18 cellular contexts compared by ENCODE assay signal in the genomic region with DNA sequence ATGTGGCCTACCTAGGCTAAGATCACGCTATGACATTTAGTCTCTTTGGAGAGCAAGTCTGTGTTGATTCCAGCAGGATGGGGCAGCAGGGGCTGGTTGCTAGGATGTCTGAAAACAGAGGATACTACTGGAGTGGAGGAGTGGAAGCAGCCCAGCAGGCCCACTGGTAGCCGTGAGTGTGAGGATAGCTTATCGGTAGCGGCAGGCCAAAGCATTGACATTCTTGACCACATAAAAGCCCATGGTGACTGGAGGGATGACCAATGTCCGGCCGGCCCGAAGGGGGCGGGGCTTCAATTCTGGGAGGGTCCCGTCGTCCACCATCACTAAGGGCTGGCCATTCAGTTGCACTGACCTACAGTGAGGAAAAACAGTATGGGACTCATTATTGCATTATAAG. TPM values are rescaled to one million over a fixed set of nuclear protein-coding genes. Genes with fewer than 3 reads are reported as not detected.
DNase-seq lines count a peak whose midpoint lies in the region; ATAC-seq and TF ChIP-seq lines count a peak whose summit lies in the region.
"Had no signal": no experiment of that assay in that cellular context is flagged by ENCODE, and none has a peak within 500 bp of the region (broad histone marks: within the 10 kb centered on the region; RNA-seq: fewer than 3 reads in every experiment).

No MANE protein-coding gene starts in this region.

- no peak for ATAC-seq in Right ventricle myocardium superior (ENCODE audit: poor library complexity)
- ATAC-seq: CD8-positive, alpha-beta T cell; HCT116 had no signal

- no peak overlapping the region for H3K4me3 ChIP-seq in cardiac muscle cell
- H3K4me3 ChIP-seq in esophagus muscularis mucosa, result no peak overlapping the region
- H3K4me3 ChIP-seq: BLaER1, GM23248 had no signal

- H3K27me3 Mint-ChIP-seq in type B pancreatic cell, result peaks cover 8% of the 10 kb centered on the region

- H3K27me3 ChIP-seq in cardiac muscle cell, result no peaks in the 10 kb centered on the region
- no peaks in the 10 kb centered on the region for H3K27me3 ChIP-seq in esophagus muscularis mucosa
- H3K27me3 ChIP-seq: BLaER1 had no signal

- no peaks in the 10 kb centered on the region for H3K9me3 Mint-ChIP-seq in type B pancreatic cell
- H3K9me3 Mint-ChIP-seq: CD4-positive, CD25-positive, alpha-beta regulatory T cell; CD8-positive, alpha-beta T cell; H9 had no signal

- TF ChIP-seq EP300 in esophagus muscularis mucosa (IDR thresholded peaks at IDR 0.05), result no peak

- H3K4me3 Mint-ChIP-seq in type B pancreatic cell, result no peak overlapping the region
- H3K4me3 Mint-ChIP-seq: B cell; CD4-positive, CD25-positive, alpha-beta regulatory T cell; CD8-positive, alpha-beta T cell; H9 had no signal

- 89% methylated on average over 10 of the region's 10 CpGs for WGBS in esophagus muscularis mucosa

- TF ChIP-seq CTCF in cardiac muscle cell (IDR thresholded peaks at IDR 0.05; ENCODE audit: low read depth, low read length) (no peak), esophagus muscularis mucosa (IDR thresholded peaks at IDR 0.05) (no peak), type B pancreatic cell (conservative IDR thresholded peaks at IDR 0.05) (no peak)

- TF ChIP-seq POLR2A in esophagus muscularis mucosa (IDR thresholded peaks at IDR 0.05; ENCODE audit: low read depth), result no peak

- no peaks in the 10 kb centered on the region for H3K36me3 ChIP-seq in cardiac muscle cell
- peaks cover 0 to 9% (median 0%) of the 10 kb centered on the region in 4 donors for H3K36me3 ChIP-seq in esophagus muscularis mucosa
- H3K36me3 ChIP-seq: BLaER1 had no signal

- DNase-seq in cardiac muscle cell (ENCODE audit: low read depth in 1 of 2, low spot score in 1 of 2), result no peak
- no peak for DNase-seq in Right ventricle myocardium superior
- DNase-seq in esophagus muscularis mucosa (ENCODE audit: extremely low spot score), result peak; percentile 50
- no peak for DNase-seq in type B pancreatic cell (ENCODE audit: extremely low spot score, unreplicated experiment)
- no peak for DNase-seq in activated naive CD4-positive, alpha-beta T cell (lab: John Stamatoyannopoulos, UW)
- DNase-seq in activated effector memory CD4-positive, alpha-beta T cell treated with anti-CD3 and anti-CD28 coated beads, Interleukin-2, amount 50 U/mL, for 16 hours, result no peak
- DNase-seq: Caco-2; CD4-positive, CD25-positive, alpha-beta regulatory T cell; CD8-positive, alpha-beta T cell; DMS153; DND-41; GM23248; H9 had no signal

- peak overlapping the region; percentile 8 for H3K27ac ChIP-seq in cardiac muscle cell
- H3K27ac ChIP-seq in esophagus muscularis mucosa (replicated peaks in 1 of 4), result no peak overlapping the region
- H3K27ac ChIP-seq: 22Rv1, BLaER1, C4-2B, GM23248 had no signal

- intact Hi-C loops in Right ventricle myocardium superior (cut with DNase I), result no loop called here
- intact Hi-C loops in esophagus muscularis mucosa (cut with DNase I), result no loop called here

- peak overlapping the region; percentile 29 for H3K27ac Mint-ChIP-seq in type B pancreatic cell
- H3K27ac Mint-ChIP-seq: B cell; CD4-positive, CD25-positive, alpha-beta regulatory T cell; CD8-positive, alpha-beta T cell; H9 had no signal

- peaks cover 43% of the 10 kb centered on the region for H3K4me1 ChIP-seq in cardiac muscle cell (ENCODE audit: low read depth)
- peaks cover 9 to 14% (median 12%) of the 10 kb centered on the region in 4 donors for H3K4me1 ChIP-seq in esophagus muscularis mucosa

- H3K36me3 Mint-ChIP-seq in type B pancreatic cell, result no peaks in the 10 kb centered on the region
- H3K36me3 Mint-ChIP-seq: CD4-positive, CD25-positive, alpha-beta regulatory T cell; CD8-positive, alpha-beta T cell had no signal

- peaks cover 22% of the 10 kb centered on the region for H3K4me1 Mint-ChIP-seq in type B pancreatic cell (ENCODE audit: unreplicated experiment)
- H3K4me1 Mint-ChIP-seq: B cell; CD4-positive, CD25-positive, alpha-beta regulatory T cell had no signal

- no peaks in the 10 kb centered on the region for H3K9me3 ChIP-seq in cardiac muscle cell (ENCODE audit: low read depth)
- no peaks in the 10 kb centered on the region for H3K9me3 ChIP-seq in esophagus muscularis mucosa
- H3K9me3 ChIP-seq: BLaER1, Caco-2 had no signal

RNA-seq across cellular contexts. Expression of a gene that starts 12.7 kb away (rescaled TPM):
- total RNA-seq in cardiac muscle cell, result 32.1 and 58.6 TPM in 2 replicates
- polyA plus RNA-seq in cardiac muscle cell, result 60.9 and 101 TPM in 2 replicates
- total RNA-seq in Right ventricle myocardium superior, result 25.6 TPM
- 10 to 100 TPM; 49.7 to 76.1 (median 63.7) TPM for total RNA-seq in esophagus muscularis mucosa
- 60.5 and 72.4 TPM in 2 replicates for total RNA-seq in type B pancreatic cell (ENCODE audit: low replicate concordance)

RNA-seq across cellular contexts. Expression of a gene that starts 44.4 kb away (rescaled TPM):
- total RNA-seq in cardiac muscle cell (22.9 and 45.1 TPM in 2 replicates), Right ventricle myocardium superior (8.4 TPM), esophagus muscularis mucosa (10 to 100 TPM in 1 of 4 donors, 1 to 10 TPM in 3; 5.8 to 10.2 (median 6.6) TPM), type B pancreatic cell (ENCODE audit: low replicate concordance) (6.1 and 14.9 TPM in 2 replicates)
- polyA plus RNA-seq in cardiac muscle cell, result 27.5 and 40.6 TPM in 2 replicates
